ENCODE assay signal across 1 cellular context in the genomic region with DNA sequence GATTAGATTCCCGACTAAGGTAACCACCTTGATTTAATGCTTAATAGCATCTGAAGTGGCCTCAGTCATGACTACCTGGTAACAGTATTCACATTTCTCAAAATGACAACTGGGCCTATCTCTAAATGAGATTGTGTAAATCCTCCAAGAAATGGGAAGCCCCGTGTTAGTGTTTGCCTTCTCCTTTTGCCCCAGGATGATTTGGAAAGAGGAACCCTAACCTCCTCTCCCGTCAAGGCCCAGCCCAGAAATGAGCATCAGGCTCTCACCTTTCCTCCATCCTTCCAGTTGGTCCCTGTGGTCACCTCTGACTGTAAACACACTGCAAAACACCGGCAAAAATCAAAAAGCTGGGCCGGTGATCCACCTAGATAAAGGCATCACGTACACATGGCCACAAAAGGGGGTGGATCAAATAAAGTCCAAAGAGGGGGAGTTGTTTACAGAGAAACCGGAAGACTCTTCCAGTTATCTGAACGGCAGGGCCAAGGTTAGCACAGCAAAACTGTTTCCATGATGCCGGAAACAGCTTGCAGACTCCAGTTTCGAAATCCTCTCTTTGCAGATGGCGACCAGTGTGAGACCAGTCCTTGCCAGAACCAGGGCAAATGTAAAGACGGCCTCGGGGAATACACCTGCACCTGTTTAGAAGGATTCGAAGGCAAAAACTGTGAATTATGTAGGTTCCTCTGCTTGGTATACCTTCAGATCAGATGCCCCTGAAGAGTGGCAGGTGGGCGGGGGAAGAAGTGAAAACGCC.
TF ChIP-seq lines count a peak whose summit lies in the region.

No MANE protein-coding gene starts in this region.

TF ChIP-seq in HepG2, 621 proteins besides CTCF, POLR2A, EP300 and RAD21 (continued from another document and continues in another):
- TF ChIP-seq, protein P1, sequence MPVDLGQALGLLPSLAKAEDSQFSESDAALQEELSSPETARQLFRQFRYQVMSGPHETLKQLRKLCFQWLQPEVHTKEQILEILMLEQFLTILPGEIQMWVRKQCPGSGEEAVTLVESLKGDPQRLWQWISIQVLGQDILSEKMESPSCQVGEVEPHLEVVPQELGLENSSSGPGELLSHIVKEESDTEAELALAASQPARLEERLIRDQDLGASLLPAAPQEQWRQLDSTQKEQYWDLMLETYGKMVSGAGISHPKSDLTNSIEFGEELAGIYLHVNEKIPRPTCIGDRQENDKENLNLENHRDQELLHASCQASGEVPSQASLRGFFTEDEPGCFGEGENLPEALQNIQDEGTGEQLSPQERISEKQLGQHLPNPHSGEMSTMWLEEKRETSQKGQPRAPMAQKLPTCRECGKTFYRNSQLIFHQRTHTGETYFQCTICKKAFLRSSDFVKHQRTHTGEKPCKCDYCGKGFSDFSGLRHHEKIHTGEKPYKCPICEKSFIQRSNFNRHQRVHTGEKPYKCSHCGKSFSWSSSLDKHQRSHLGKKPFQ (CRISPR knock-in tag; IDR thresholded peaks at IDR 0.05; ENCODE audit: insufficient replicate concordance), result peak; percentile 87
- TF ChIP-seq ZNF501 (CRISPR knock-in tag; IDR thresholded peaks at IDR 0.05) (peak; percentile 93), TCF12 (IDR thresholded peaks at IDR 0.05) (no peak), TCF12 (CRISPR knock-in tag; IDR thresholded peaks at IDR 0.05) (peak; percentile 98), ZNF790 (CRISPR knock-in tag; IDR thresholded peaks at IDR 0.05; ENCODE audit: borderline replicate concordance) (peak; percentile 66; the same call in 1 of the 2 replicates), SOX13 (IDR thresholded peaks at IDR 0.05) (peak; percentile 87), SOX13 (CRISPR knock-in tag; conservative IDR thresholded peaks at IDR 0.05 in 1 of 2, IDR thresholded peaks at IDR 0.05 in 1 of 2) (peak in 1 of 2 experiments; percentile 89; a peak in 2 of 4 replicates), YEATS2 (CRISPR knock-in tag; IDR thresholded peaks at IDR 0.05; ENCODE audit: borderline replicate concordance) (peak; percentile 70; the same call in 1 of the 2 replicates), MIER3 (CRISPR knock-in tag; IDR thresholded peaks at IDR 0.05; ENCODE audit: borderline replicate concordance) (peak; percentile 83; the same call in 1 of the 2 replicates), ZNF17 (CRISPR knock-in tag; IDR thresholded peaks at IDR 0.05) (no peak), GATA4 (IDR thresholded peaks at IDR 0.05; ENCODE audit: borderline replicate concordance, low read depth) (peak; percentile 98), KLF6 (CRISPR knock-in tag; IDR thresholded peaks at IDR 0.05) (no peak), RBM39 (IDR thresholded peaks at IDR 0.05; ENCODE audit: low read depth, low read length, poor library complexity, severe bottlenecking) (no peak), NCOA1 (CRISPR knock-in tag; IDR thresholded peaks at IDR 0.05) (peak; percentile 70; the same call in 1 of the 2 replicates), SMAD1 (CRISPR knock-in tag; IDR thresholded peaks at IDR 0.05; ENCODE audit: borderline replicate concordance, low read depth) (no peak), ZNF350 (CRISPR knock-in tag; IDR thresholded peaks at IDR 0.05; ENCODE audit: borderline replicate concordance, low read depth) (peak; percentile 87; the same call in 1 of the 2 replicates), ZKSCAN8 (CRISPR knock-in tag; IDR thresholded peaks at IDR 0.05; ENCODE audit: borderline replicate concordance) (peak; percentile 64; the same call in 1 of the 2 replicates), ZNF841 (CRISPR knock-in tag; IDR thresholded peaks at IDR 0.05; ENCODE audit: borderline replicate concordance) (no peak), HMGA1 (CRISPR knock-in tag; conservative IDR thresholded peaks at IDR 0.05) (no peak), JARID2 (CRISPR knock-in tag; IDR thresholded peaks at IDR 0.05; ENCODE audit: insufficient replicate concordance) (no peak), NFYC (CRISPR knock-in tag; IDR thresholded peaks at IDR 0.05) (peak; percentile 40; the same call in 1 of the 2 replicates), GABPB1 (CRISPR knock-in tag; IDR thresholded peaks at IDR 0.05) (peak; percentile 82), ZSCAN20 (CRISPR knock-in tag; IDR thresholded peaks at IDR 0.05; ENCODE audit: borderline replicate concordance) (no peak), U2AF2 (IDR thresholded peaks at IDR 0.05; ENCODE audit: low read depth, low read length) (no peak), KMT2B (CRISPR knock-in tag; IDR thresholded peaks at IDR 0.05) (peak; percentile 29; the same call in 1 of the 2 replicates)
- TF ChIP-seq, protein P2, sequence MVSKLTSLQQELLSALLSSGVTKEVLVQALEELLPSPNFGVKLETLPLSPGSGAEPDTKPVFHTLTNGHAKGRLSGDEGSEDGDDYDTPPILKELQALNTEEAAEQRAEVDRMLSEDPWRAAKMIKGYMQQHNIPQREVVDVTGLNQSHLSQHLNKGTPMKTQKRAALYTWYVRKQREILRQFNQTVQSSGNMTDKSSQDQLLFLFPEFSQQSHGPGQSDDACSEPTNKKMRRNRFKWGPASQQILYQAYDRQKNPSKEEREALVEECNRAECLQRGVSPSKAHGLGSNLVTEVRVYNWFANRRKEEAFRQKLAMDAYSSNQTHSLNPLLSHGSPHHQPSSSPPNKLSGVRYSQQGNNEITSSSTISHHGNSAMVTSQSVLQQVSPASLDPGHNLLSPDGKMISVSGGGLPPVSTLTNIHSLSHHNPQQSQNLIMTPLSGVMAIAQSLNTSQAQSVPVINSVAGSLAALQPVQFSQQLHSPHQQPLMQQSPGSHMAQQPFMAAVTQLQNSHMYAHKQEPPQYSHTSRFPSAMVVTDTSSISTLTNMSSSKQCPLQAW (CRISPR knock-in tag; IDR thresholded peaks at IDR 0.05), result peak; percentile 97
- TF ChIP-seq, protein P3, sequence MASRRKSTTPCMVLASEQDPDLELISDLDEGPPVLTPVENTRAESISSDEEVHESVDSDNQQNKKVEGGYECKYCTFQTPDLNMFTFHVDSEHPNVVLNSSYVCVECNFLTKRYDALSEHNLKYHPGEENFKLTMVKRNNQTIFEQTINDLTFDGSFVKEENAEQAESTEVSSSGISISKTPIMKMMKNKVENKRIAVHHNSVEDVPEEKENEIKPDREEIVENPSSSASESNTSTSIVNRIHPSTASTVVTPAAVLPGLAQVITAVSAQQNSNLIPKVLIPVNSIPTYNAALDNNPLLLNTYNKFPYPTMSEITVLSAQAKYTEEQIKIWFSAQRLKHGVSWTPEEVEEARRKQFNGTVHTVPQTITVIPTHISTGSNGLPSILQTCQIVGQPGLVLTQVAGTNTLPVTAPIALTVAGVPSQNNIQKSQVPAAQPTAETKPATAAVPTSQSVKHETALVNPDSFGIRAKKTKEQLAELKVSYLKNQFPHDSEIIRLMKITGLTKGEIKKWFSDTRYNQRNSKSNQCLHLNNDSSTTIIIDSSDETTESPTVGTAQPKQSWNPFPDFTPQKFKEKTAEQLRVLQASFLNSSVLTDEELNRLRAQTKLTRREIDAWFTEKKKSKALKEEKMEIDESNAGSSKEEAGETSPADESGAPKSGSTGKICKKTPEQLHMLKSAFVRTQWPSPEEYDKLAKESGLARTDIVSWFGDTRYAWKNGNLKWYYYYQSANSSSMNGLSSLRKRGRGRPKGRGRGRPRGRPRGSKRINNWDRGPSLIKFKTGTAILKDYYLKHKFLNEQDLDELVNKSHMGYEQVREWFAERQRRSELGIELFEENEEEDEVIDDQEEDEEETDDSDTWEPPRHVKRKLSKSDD (CRISPR knock-in tag; IDR thresholded peaks at IDR 0.05; ENCODE audit: low read depth), result peak; percentile 70; the same call in 1 of the 2 replicates
- TF ChIP-seq, protein P4, sequence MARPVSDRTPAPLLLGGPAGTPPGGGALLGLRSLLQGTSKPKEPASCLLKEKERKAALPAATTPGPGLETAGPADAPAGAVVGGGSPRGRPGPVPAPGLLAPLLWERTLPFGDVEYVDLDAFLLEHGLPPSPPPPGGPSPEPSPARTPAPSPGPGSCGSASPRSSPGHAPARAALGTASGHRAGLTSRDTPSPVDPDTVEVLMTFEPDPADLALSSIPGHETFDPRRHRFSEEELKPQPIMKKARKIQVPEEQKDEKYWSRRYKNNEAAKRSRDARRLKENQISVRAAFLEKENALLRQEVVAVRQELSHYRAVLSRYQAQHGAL (CRISPR knock-in tag; IDR thresholded peaks at IDR 0.05; ENCODE audit: not compliant biosample characterization), result peak; percentile 81
- TF ChIP-seq, protein P5, sequence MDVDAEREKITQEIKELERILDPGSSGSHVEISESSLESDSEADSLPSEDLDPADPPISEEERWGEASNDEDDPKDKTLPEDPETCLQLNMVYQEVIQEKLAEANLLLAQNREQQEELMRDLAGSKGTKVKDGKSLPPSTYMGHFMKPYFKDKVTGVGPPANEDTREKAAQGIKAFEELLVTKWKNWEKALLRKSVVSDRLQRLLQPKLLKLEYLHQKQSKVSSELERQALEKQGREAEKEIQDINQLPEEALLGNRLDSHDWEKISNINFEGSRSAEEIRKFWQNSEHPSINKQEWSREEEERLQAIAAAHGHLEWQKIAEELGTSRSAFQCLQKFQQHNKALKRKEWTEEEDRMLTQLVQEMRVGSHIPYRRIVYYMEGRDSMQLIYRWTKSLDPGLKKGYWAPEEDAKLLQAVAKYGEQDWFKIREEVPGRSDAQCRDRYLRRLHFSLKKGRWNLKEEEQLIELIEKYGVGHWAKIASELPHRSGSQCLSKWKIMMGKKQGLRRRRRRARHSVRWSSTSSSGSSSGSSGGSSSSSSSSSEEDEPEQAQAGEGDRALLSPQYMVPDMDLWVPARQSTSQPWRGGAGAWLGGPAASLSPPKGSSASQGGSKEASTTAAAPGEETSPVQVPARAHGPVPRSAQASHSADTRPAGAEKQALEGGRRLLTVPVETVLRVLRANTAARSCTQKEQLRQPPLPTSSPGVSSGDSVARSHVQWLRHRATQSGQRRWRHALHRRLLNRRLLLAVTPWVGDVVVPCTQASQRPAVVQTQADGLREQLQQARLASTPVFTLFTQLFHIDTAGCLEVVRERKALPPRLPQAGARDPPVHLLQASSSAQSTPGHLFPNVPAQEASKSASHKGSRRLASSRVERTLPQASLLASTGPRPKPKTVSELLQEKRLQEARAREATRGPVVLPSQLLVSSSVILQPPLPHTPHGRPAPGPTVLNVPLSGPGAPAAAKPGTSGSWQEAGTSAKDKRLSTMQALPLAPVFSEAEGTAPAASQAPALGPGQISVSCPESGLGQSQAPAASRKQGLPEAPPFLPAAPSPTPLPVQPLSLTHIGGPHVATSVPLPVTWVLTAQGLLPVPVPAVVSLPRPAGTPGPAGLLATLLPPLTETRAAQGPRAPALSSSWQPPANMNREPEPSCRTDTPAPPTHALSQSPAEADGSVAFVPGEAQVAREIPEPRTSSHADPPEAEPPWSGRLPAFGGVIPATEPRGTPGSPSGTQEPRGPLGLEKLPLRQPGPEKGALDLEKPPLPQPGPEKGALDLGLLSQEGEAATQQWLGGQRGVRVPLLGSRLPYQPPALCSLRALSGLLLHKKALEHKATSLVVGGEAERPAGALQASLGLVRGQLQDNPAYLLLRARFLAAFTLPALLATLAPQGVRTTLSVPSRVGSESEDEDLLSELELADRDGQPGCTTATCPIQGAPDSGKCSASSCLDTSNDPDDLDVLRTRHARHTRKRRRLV (CRISPR knock-in tag; IDR thresholded peaks at IDR 0.05), result 0 out of 2 replicates have a peak, but pooled peaks have one; percentile 74
- TF ChIP-seq, protein P6, sequence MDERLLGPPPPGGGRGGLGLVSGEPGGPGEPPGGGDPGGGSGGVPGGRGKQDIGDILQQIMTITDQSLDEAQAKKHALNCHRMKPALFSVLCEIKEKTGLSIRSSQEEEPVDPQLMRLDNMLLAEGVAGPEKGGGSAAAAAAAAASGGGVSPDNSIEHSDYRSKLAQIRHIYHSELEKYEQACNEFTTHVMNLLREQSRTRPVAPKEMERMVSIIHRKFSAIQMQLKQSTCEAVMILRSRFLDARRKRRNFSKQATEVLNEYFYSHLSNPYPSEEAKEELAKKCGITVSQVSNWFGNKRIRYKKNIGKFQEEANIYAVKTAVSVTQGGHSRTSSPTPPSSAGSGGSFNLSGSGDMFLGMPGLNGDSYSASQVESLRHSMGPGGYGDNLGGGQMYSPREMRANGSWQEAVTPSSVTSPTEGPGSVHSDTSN (CRISPR knock-in tag; IDR thresholded peaks at IDR 0.05), result no peak
- TF ChIP-seq, protein P7, sequence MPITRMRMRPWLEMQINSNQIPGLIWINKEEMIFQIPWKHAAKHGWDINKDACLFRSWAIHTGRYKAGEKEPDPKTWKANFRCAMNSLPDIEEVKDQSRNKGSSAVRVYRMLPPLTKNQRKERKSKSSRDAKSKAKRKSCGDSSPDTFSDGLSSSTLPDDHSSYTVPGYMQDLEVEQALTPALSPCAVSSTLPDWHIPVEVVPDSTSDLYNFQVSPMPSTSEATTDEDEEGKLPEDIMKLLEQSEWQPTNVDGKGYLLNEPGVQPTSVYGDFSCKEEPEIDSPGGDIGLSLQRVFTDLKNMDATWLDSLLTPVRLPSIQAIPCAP (CRISPR knock-in tag; IDR thresholded peaks at IDR 0.05; ENCODE audit: low read depth), result no peak
- TF ChIP-seq, protein P8, sequence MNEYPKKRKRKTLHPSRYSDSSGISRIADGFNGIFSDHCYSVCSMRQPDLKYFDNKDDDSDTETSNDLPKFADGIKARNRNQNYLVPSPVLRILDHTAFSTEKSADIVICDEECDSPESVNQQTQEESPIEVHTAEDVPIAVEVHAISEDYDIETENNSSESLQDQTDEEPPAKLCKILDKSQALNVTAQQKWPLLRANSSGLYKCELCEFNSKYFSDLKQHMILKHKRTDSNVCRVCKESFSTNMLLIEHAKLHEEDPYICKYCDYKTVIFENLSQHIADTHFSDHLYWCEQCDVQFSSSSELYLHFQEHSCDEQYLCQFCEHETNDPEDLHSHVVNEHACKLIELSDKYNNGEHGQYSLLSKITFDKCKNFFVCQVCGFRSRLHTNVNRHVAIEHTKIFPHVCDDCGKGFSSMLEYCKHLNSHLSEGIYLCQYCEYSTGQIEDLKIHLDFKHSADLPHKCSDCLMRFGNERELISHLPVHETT (CRISPR knock-in tag; conservative IDR thresholded peaks at IDR 0.05), result peak; percentile 79
- TF ChIP-seq, protein P9, sequence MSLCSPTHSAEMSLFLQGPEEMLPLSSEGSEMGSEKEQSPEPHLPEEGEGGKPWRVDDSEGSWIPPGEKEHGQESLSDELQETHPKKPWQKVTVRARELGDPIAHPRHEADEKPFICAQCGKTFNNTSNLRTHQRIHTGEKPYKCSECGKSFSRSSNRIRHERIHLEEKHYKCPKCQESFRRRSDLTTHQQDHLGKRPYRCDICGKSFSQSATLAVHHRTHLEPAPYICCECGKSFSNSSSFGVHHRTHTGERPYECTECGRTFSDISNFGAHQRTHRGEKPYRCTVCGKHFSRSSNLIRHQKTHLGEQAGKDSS (CRISPR knock-in tag; IDR thresholded peaks at IDR 0.05; ENCODE audit: borderline replicate concordance, low read depth), result no peak; the same call in none of the 2 replicates
